In genomic region chr6:36607305-36607704, GRCh38 we compare ENCODE assay signal across 8 cellular contexts. TPM values are rescaled to one million over a fixed set of nuclear protein-coding genes. Genes with fewer than 3 reads are reported as not detected.
A peak's percentile ranks its signal among the peaks of the same experiment; 100 is the strongest.
DNase-seq lines count a peak whose midpoint lies in the region; ATAC-seq and TF ChIP-seq lines count a peak whose summit lies in the region.
"Not testable (repeated sequence)": the region's sequence is repeated elsewhere in the genome, so short reads cannot be mapped to it uniquely, and the experiment has no call there.

No MANE protein-coding gene starts in this region.

- H3K4me1 ChIP-seq in CD8-positive, alpha-beta memory T cell (ENCODE audit: insufficient read depth, low read length) = peaks cover 55% of the 10 kb centered on the region
- H3K4me1 ChIP-seq in RWPE2 (ENCODE audit: insufficient read depth, poor library complexity, severe bottlenecking) = peaks cover 51% of the 10 kb centered on the region
- peaks cover 10 to 60% of the 10 kb centered on the region in 2 donors for H3K4me1 ChIP-seq in ascending aorta
- H3K4me1 ChIP-seq in esophagus squamous epithelium = peaks cover 14 to 75% (median 48%) of the 10 kb centered on the region in 3 donors
- H3K4me1 ChIP-seq in mesodermal cell (ENCODE audit: control insufficient read depth, insufficient read depth, low read length, poor library complexity, severe bottlenecking) = not testable (repeated sequence)
- H3K4me1 ChIP-seq in transverse colon = peaks cover 31 to 72% (median 61%) of the 10 kb centered on the region in 4 donors

- in situ Hi-C loops in transverse colon (cut with MboI; ENCODE audit: low pct_ligation_motif_present in 1 of 4, low pct_unique_long_range_greater_than_20kb in 1 of 4, low sequenced_read_pairs in 3 of 4) = loop anchor here in 1 of 4 donors (25.0 kb wide), 1 partner anchor 155 kb away; no protein-coding TSS in a partner anchor

- WGBS in esophagus squamous epithelium, 2 donors = 68 to 76% methylated on average over 5 to 8 of the region's 8 CpGs
- 96 to 97% methylated on average over 6 to 8 of the region's 8 CpGs for WGBS in mesodermal cell (ENCODE audit: insufficient coverage in 2 of 2), 2 experiments
- WGBS in transverse colon (ENCODE audit: low coverage in 1 of 2), 2 donors = 63 to 76% methylated on average over 5 to 8 of the region's 8 CpGs

- not testable (repeated sequence) for DNase-seq in CD8-positive, alpha-beta memory T cell; RWPE2 (ENCODE audit: low spot score); activated CD8-positive, alpha-beta T cell treated with anti-CD3 and anti-CD28 coated beads for 36 hours; esophagus squamous epithelium (lab: John Stamatoyannopoulos, UW); progenitor cell of endocrine pancreas (ENCODE audit: low spot score, unreplicated experiment); transverse colon
- peak in 1 of 2 donors; percentile 52 for DNase-seq in ascending aorta (ENCODE audit: low spot score in 2 of 2)

- H3K27ac ChIP-seq in CD8-positive, alpha-beta memory T cell (ENCODE audit: low read depth, low read length) = not testable (repeated sequence)
- H3K27ac ChIP-seq in RWPE2 (ENCODE audit: poor library complexity, severe bottlenecking) (peak overlapping the region; percentile 63), ascending aorta (peak overlapping the region; percentile 31 to 56), esophagus squamous epithelium (peak overlapping the region; percentile 34 to 68 (median 52)), mesodermal cell (ENCODE audit: low read depth, low read length, severe bottlenecking) (peak overlapping the region; percentile 39), transverse colon (peak overlapping the region; percentile 44 to 64 (median 49))

- TF ChIP-seq POLR2A in esophagus squamous epithelium (IDR thresholded peaks at IDR 0.05); transverse colon (IDR thresholded peaks at IDR 0.05): not testable (repeated sequence)

- POLR2A ChIA-PET in CD8-positive, alpha-beta memory T cell (lab: Charles Lee) = interaction anchor here (2.8 kb wide), 1 partner anchor 12 kb away, joined by 13 read pairs; no protein-coding TSS in a partner anchor
- POLR2A ChIA-PET in activated CD8-positive, alpha-beta T cell treated with anti-CD3 and anti-CD28 coated beads for 36 hours (lab: Charles Lee) = interaction anchor here (0.8 to 6.5 kb wide), 10 partner anchors 8 to 230 kb away, joined by 3 to 139 read pairs (median 4); partner anchors contain the start of gene SRSF3

- H3K9me3 Mint-ChIP-seq in CD8-positive, alpha-beta memory T cell; activated CD8-positive, alpha-beta T cell treated with anti-CD3 and anti-CD28 coated beads for 36 hours; progenitor cell of endocrine pancreas (ENCODE audit: low read depth): not testable (repeated sequence)

- peak overlapping the region in 7 of 8 donors; percentile 64 to 86 (median 78) for H3K27ac Mint-ChIP-seq in CD8-positive, alpha-beta memory T cell
- H3K27ac Mint-ChIP-seq in activated CD8-positive, alpha-beta T cell treated with anti-CD3 and anti-CD28 coated beads for 36 hours = peak overlapping the region; percentile 84
- H3K27ac Mint-ChIP-seq in progenitor cell of endocrine pancreas = peak overlapping the region; percentile 88

- not testable (repeated sequence) for H3K9me3 ChIP-seq in CD8-positive, alpha-beta memory T cell (ENCODE audit: low read length); RWPE2 (ENCODE audit: severe bottlenecking); ascending aorta; esophagus squamous epithelium; mesodermal cell (ENCODE audit: control insufficient read depth, low read length); transverse colon

- not testable (repeated sequence) for H3K27me3 Mint-ChIP-seq in CD8-positive, alpha-beta memory T cell; activated CD8-positive, alpha-beta T cell treated with anti-CD3 and anti-CD28 coated beads for 36 hours; progenitor cell of endocrine pancreas

- not testable (repeated sequence) for H3K4me3 ChIP-seq in CD8-positive, alpha-beta memory T cell (ENCODE audit: low read length); RWPE2 (ENCODE audit: severe bottlenecking); ascending aorta; esophagus squamous epithelium; mesodermal cell (ENCODE audit: extremely low read depth, insufficient read depth, low read length, poor library complexity, severe bottlenecking); transverse colon

- peak; percentile 2; the same call in 1 of the 3 replicates for ATAC-seq in RWPE2 (ENCODE audit: low read depth)
- not testable (repeated sequence) for ATAC-seq in activated CD8-positive, alpha-beta T cell treated with anti-CD3 and anti-CD28 coated beads for 36 hours

- peaks cover 25 to 94% (median 30%) of the 10 kb centered on the region in 3 donors for H3K36me3 Mint-ChIP-seq in CD8-positive, alpha-beta memory T cell
- H3K36me3 Mint-ChIP-seq in activated CD8-positive, alpha-beta T cell treated with anti-CD3 and anti-CD28 coated beads for 36 hours (ENCODE audit: low read depth) = peaks cover 87% of the 10 kb centered on the region
- peaks cover 57% of the 10 kb centered on the region for H3K36me3 Mint-ChIP-seq in progenitor cell of endocrine pancreas (ENCODE audit: insufficient read depth)

- H3K4me1 Mint-ChIP-seq in CD8-positive, alpha-beta memory T cell = peaks cover 68 to 82% (median 75%) of the 10 kb centered on the region in 3 donors
- H3K4me1 Mint-ChIP-seq in activated CD8-positive, alpha-beta T cell treated with anti-CD3 and anti-CD28 coated beads for 36 hours (ENCODE audit: low read depth) = peaks cover 62% of the 10 kb centered on the region
- H3K4me1 Mint-ChIP-seq in progenitor cell of endocrine pancreas (ENCODE audit: low read depth) = peaks cover 43% of the 10 kb centered on the region

- TF ChIP-seq EP300 in transverse colon (IDR thresholded peaks at IDR 0.05; ENCODE audit: low read depth) = not testable (repeated sequence)

- H3K36me3 ChIP-seq in CD8-positive, alpha-beta memory T cell (ENCODE audit: insufficient read depth, low read length) = peaks cover 64% of the 10 kb centered on the region
- peaks cover 92% of the 10 kb centered on the region for H3K36me3 ChIP-seq in RWPE2 (ENCODE audit: low read depth)
- H3K36me3 ChIP-seq in ascending aorta = peaks cover 53 to 94% of the 10 kb centered on the region in 2 donors
- peaks cover 5 to 96% (median 29%) of the 10 kb centered on the region in 3 donors for H3K36me3 ChIP-seq in esophagus squamous epithelium
- H3K36me3 ChIP-seq in mesodermal cell (ENCODE audit: control insufficient read depth, insufficient read depth, low read length) = peaks cover 99% of the 10 kb centered on the region
- peaks cover 0 to 54% (median 19%) of the 10 kb centered on the region in 4 donors for H3K36me3 ChIP-seq in transverse colon

- peak overlapping the region in 3 of 7 donors; percentile 4 to 14 (median 5) for H3K4me3 Mint-ChIP-seq in CD8-positive, alpha-beta memory T cell
- not testable (repeated sequence) for H3K4me3 Mint-ChIP-seq in activated CD8-positive, alpha-beta T cell treated with anti-CD3 and anti-CD28 coated beads for 36 hours
- H3K4me3 Mint-ChIP-seq in progenitor cell of endocrine pancreas (ENCODE audit: low read depth) = peak overlapping the region; percentile 40

- intact Hi-C loops in activated CD8-positive, alpha-beta T cell treated with anti-CD3 and anti-CD28 coated beads for 36 hours (cut with micrococcal nuclease); ascending aorta (cut with DNase I); transverse colon (cut with DNase I; ENCODE audit: low total_unique reads): not testable (repeated sequence)
- intact Hi-C loops in esophagus squamous epithelium (cut with DNase I) = loop anchor here (10.0 kb wide), 1 partner anchor 163 kb away; the partner anchor contains the start of genes KCTD20 and PXT1

- CTCF ChIA-PET in CD8-positive, alpha-beta memory T cell (lab: Charles Lee) = interaction anchor here (1.1 to 2.7 kb wide), 5 partner anchors 8 to 184 kb away, joined by 3 to 14 read pairs (median 5); no protein-coding TSS in a partner anchor
- CTCF ChIA-PET in activated CD8-positive, alpha-beta T cell treated with anti-CD3 and anti-CD28 coated beads for 36 hours (lab: Charles Lee) = interaction anchor here (1.1 to 5.4 kb wide), 7 partner anchors 8 to 158 kb away, joined by 3 to 26 read pairs (median 6); no protein-coding TSS in a partner anchor

- not testable (repeated sequence) for H3K27me3 ChIP-seq in CD8-positive, alpha-beta memory T cell (ENCODE audit: insufficient read depth, low read length, poor library complexity, severe bottlenecking); RWPE2 (ENCODE audit: insufficient read depth, poor library complexity, severe bottlenecking); ascending aorta; esophagus squamous epithelium; transverse colon

- not testable (repeated sequence) for TF ChIP-seq CTCF in RWPE2 (IDR thresholded peaks at IDR 0.05; ENCODE audit: poor library complexity, severe bottlenecking); activated CD8-positive, alpha-beta T cell treated with anti-CD3 and anti-CD28 coated beads for 36 hours (IDR thresholded peaks at IDR 0.05); ascending aorta (IDR thresholded peaks at IDR 0.05); esophagus squamous epithelium (IDR thresholded peaks at IDR 0.05); progenitor cell of endocrine pancreas (IDR thresholded peaks at IDR 0.05; ENCODE audit: unreplicated experiment); transverse colon (IDR thresholded peaks at IDR 0.05)

RNA-seq across cellular contexts. Expression of gene SRSF3, which starts 13.1 kb away (rescaled TPM):
- total RNA-seq in CD8-positive, alpha-beta memory T cell = 100 to 1,000 TPM; 572 to 579 TPM
- polyA plus RNA-seq in CD8-positive, alpha-beta memory T cell = 370 TPM
- 100 to 1,000 TPM; 402 to 404 TPM for total RNA-seq in activated CD8-positive, alpha-beta T cell treated with anti-CD3 and anti-CD28 coated beads for 36 hours
- total RNA-seq in ascending aorta (94.7 TPM), esophagus squamous epithelium (100 to 1,000 TPM; 111 to 213 (median 185) TPM), progenitor cell of endocrine pancreas (427 and 442 TPM in 2 replicates), transverse colon (100 to 1,000 TPM; 110 to 177 (median 144) TPM)
- 311 TPM for polyA plus RNA-seq in mesodermal cell (2013, experiment 1 of 2)
- polyA plus RNA-seq in mesodermal cell (2013, experiment 2 of 2) = 329 TPM
